ENCODE assay signal across 13 cellular contexts in the genomic region with DNA sequence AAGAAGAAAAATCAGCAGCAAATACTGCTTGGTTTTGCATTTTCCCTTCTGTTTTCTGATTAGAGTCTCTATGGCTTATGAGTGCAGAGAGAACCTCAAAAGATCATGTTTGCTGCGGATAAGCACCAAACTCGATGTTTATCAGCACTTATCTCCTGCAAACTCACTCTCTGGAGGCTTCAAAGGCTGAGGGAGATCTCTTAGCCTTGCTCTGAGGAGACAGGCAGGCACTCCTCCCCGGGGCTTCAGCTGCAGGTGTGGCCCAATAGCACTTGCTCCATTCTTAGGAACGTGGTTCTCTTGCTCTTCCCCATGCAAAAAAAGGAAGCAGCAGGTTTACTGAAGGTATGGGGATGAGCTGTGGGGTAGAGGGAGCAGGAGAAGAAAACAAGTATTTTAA. TPM values are rescaled to one million over a fixed set of nuclear protein-coding genes. Genes with fewer than 3 reads are reported as not detected.
DNase-seq lines count a peak whose midpoint lies in the region; ATAC-seq and TF ChIP-seq lines count a peak whose summit lies in the region.
"Had no signal": no experiment of that assay in that cellular context is flagged by ENCODE, and none has a peak within 500 bp of the region (broad histone marks: within the 10 kb centered on the region; RNA-seq: fewer than 3 reads in every experiment).

No MANE protein-coding gene starts in this region.

- peaks cover 73% of the 10 kb centered on the region for H3K4me1 Mint-ChIP-seq in dendritic cell treated with granulocyte-macrophage colony-stimulating factor and Interleukin-4, amounts not matched to agents 40 ng/mL and 50 ng/mL, for 4 days (ENCODE audit: low read depth)
- peaks cover 49% of the 10 kb centered on the region for H3K4me1 Mint-ChIP-seq in type B pancreatic cell (ENCODE audit: unreplicated experiment)

- no peaks in the 10 kb centered on the region for H3K36me3 ChIP-seq in left ventricle myocardium inferior
- H3K36me3 ChIP-seq: prostate gland had no signal

- peaks cover 55% of the 10 kb centered on the region for H3K36me3 Mint-ChIP-seq in dendritic cell treated with granulocyte-macrophage colony-stimulating factor and Interleukin-4, amounts not matched to agents 40 ng/mL and 50 ng/mL, for 4 days (ENCODE audit: low read depth)
- H3K36me3 Mint-ChIP-seq in type B pancreatic cell = peaks cover 8% of the 10 kb centered on the region

- H3K4me3 ChIP-seq in left ventricle myocardium inferior = no peak overlapping the region
- H3K4me3 ChIP-seq: prostate gland had no signal

- ATAC-seq in left ventricle myocardium superior (no peak), HG03175 (IDR thresholded peaks at IDR 0.05; ENCODE audit: unreplicated experiment) (no peak)

- H3K9me3 Mint-ChIP-seq in dendritic cell treated with granulocyte-macrophage colony-stimulating factor and Interleukin-4, amounts not matched to agents 40 ng/mL and 50 ng/mL, for 4 days = no peaks in the 10 kb centered on the region
- peaks cover 4% of the 10 kb centered on the region for H3K9me3 Mint-ChIP-seq in type B pancreatic cell

- peak overlapping the region; percentile 27 for H3K4me3 Mint-ChIP-seq in dendritic cell treated with granulocyte-macrophage colony-stimulating factor and Interleukin-4, amounts not matched to agents 40 ng/mL and 50 ng/mL, for 4 days
- H3K4me3 Mint-ChIP-seq in type B pancreatic cell = peak overlapping the region; percentile 63

- peak overlapping the region; percentile 4 for H3K27ac ChIP-seq in left ventricle myocardium inferior (replicated peaks)
- H3K27ac ChIP-seq: prostate gland had no signal

- intact Hi-C loops in left ventricle myocardium inferior (cut with micrococcal nuclease) (no loop called here), left ventricle myocardium superior (cut with micrococcal nuclease) (no loop called here)
- intact Hi-C loops in dendritic cell treated with granulocyte-macrophage colony-stimulating factor and Interleukin-4, amounts not matched to agents 40 ng/mL and 50 ng/mL, for 4 days (cut with micrococcal nuclease) = no loop called here

- H3K27me3 Mint-ChIP-seq in dendritic cell treated with granulocyte-macrophage colony-stimulating factor and Interleukin-4, amounts not matched to agents 40 ng/mL and 50 ng/mL, for 4 days = no peaks in the 10 kb centered on the region
- H3K27me3 Mint-ChIP-seq in type B pancreatic cell = peaks cover 2% of the 10 kb centered on the region

- H3K27ac Mint-ChIP-seq in dendritic cell treated with granulocyte-macrophage colony-stimulating factor and Interleukin-4, amounts not matched to agents 40 ng/mL and 50 ng/mL, for 4 days = peak overlapping the region; percentile 66
- H3K27ac Mint-ChIP-seq in type B pancreatic cell = peak overlapping the region; percentile 83

- peaks cover 75% of the 10 kb centered on the region for H3K4me1 ChIP-seq in left ventricle myocardium inferior
- H3K4me1 ChIP-seq: prostate gland had no signal

- TF ChIP-seq CTCF in left ventricle myocardium inferior (IDR thresholded peaks at IDR 0.05; ENCODE audit: borderline replicate concordance) (no peak), type B pancreatic cell (conservative IDR thresholded peaks at IDR 0.05) (no peak)

- H3K27me3 ChIP-seq in left ventricle myocardium inferior (ENCODE audit: low read depth) = no peaks in the 10 kb centered on the region

- H3K9me3 ChIP-seq in left ventricle myocardium inferior (replicated peaks) = no peaks in the 10 kb centered on the region
- H3K9me3 ChIP-seq: prostate gland had no signal

- DNase-seq in left ventricle myocardium inferior (no peak), left ventricle myocardium superior (no peak), SKM-1 treated with dmso at 0.1 percent for 144 hours (lab: John Stamatoyannopoulos, UW; ENCODE audit: unreplicated experiment) (peak; percentile 16), type B pancreatic cell (ENCODE audit: extremely low spot score, unreplicated experiment) (no peak), COLO668 (lab: John Stamatoyannopoulos, UW; ENCODE audit: unreplicated experiment) (no peak), amniotic stem cell (lab: John Stamatoyannopoulos, UW) (no peak)
- DNase-seq: activated gamma-delta T cell, NCI-H1436 treated with DMSO at 0.1 percent for 48 hours, NCI-H510A treated with DMSO at 0.1 percent for 48 hours, Right ventricle myocardium superior had no signal

RNA-seq across cellular contexts. Expression of gene FLI1, which starts 45.1 kb away (rescaled TPM):
- total RNA-seq in left ventricle myocardium inferior = 16.4 TPM
- 18.9 TPM for total RNA-seq in left ventricle myocardium superior
- total RNA-seq in type B pancreatic cell (ENCODE audit: low replicate concordance) = 2.4 and 20.2 TPM in 2 replicates
